In genomic region chr18:55097406-55098170, GRCh38 we compare ENCODE assay signal across 12 cellular contexts.
DNase-seq lines count a peak whose midpoint lies in the region; ATAC-seq lines count a peak whose summit lies in the region.
"Had no signal": no experiment of that assay in that cellular context is flagged by ENCODE, and none has a peak within 500 bp of the region (broad histone marks: within the 10 kb centered on the region; RNA-seq: fewer than 3 reads in every experiment).

No MANE protein-coding gene starts in this region.

- ATAC-seq in HG02759 (IDR thresholded peaks at IDR 0.05; ENCODE audit: unreplicated experiment) (no peak), HG03442 (IDR thresholded peaks at IDR 0.05; ENCODE audit: unreplicated experiment) (no peak)
- ATAC-seq: heart right ventricle had no signal

- H3K14ac ChIP-seq in trophoblast cell (ENCODE audit: low read length): peak overlapping the region; percentile 91

- no peaks in the 10 kb centered on the region for H3K79me2 ChIP-seq in GM23248 (ENCODE audit: insufficient read depth)
- H3K79me2 ChIP-seq in trophoblast cell (ENCODE audit: control insufficient read depth, insufficient read depth, low read length, poor library complexity): no peaks in the 10 kb centered on the region

- peak overlapping the region; percentile 94 for H2BK5ac ChIP-seq in trophoblast cell (ENCODE audit: low read depth, low read length, poor library complexity)

- peaks cover 15% of the 10 kb centered on the region; the same call in 1 of the 2 replicates for H3F3A ChIP-seq in GM23248 (ENCODE audit: insufficient read depth)

- DNase-seq in GM23248 (peak; percentile 55), NCI-H2227 (lab: John Stamatoyannopoulos, UW; ENCODE audit: unreplicated experiment) (peak; percentile 64), epithelial cell of prostate (ENCODE audit: low read depth, low spot score) (peak; percentile 40), trophoblast cell (no peak), NCI-H774 (lab: John Stamatoyannopoulos, UW) (no peak)
- no peak for DNase-seq in stimulated activated naive CD4-positive, alpha-beta T cell (lab: John Stamatoyannopoulos, UW)
- DNase-seq: heart right ventricle, NCI-H2081 treated with DMSO at 0.1 percent for 48 hours had no signal

- H4K8ac ChIP-seq in trophoblast cell (ENCODE audit: low read depth, low read length): peak overlapping the region; percentile 81

- H3K4me2 ChIP-seq in GM23248 (ENCODE audit: unreplicated experiment): peak overlapping the region; percentile 65
- H3K4me2 ChIP-seq in trophoblast cell (ENCODE audit: low read length): peak overlapping the region; percentile 13

- peak overlapping the region; percentile 93 for H4K91ac ChIP-seq in trophoblast cell (ENCODE audit: low read depth, low read length)

- peak overlapping the region; percentile 95 for H2BK120ac ChIP-seq in trophoblast cell (ENCODE audit: insufficient read depth, low read length, poor library complexity)

- H2AFZ ChIP-seq in GM23248: peak overlapping the region; percentile 54
- H2AFZ ChIP-seq in trophoblast cell (ENCODE audit: insufficient read depth, low read length, poor library complexity): no peak overlapping the region

- peak overlapping the region; percentile 86 for H3K18ac ChIP-seq in trophoblast cell (ENCODE audit: low read length)

- H3K27me3 ChIP-seq in GM23248 (replicated peaks; ENCODE audit: insufficient read depth) (no peaks in the 10 kb centered on the region), trophoblast cell (ENCODE audit: insufficient read depth, low read length) (no peaks in the 10 kb centered on the region)
- H3K27me3 ChIP-seq: heart right ventricle, uterus had no signal

- H2BK12ac ChIP-seq in trophoblast cell (ENCODE audit: low read length): peak overlapping the region; percentile 97

- no peaks in the 10 kb centered on the region for H4K20me1 ChIP-seq in GM23248 (ENCODE audit: insufficient read depth)

- H3K9me3 ChIP-seq in GM23248 (ENCODE audit: low read depth) (no peaks in the 10 kb centered on the region), trophoblast cell (ENCODE audit: insufficient read depth, low read depth, low read length) (no peaks in the 10 kb centered on the region)
- H3K9me3 ChIP-seq: HAP-1, heart right ventricle, uterus had no signal

- peak overlapping the region; percentile 77 for H3K4ac ChIP-seq in trophoblast cell (ENCODE audit: low read depth, low read length)

- H3K4me3 ChIP-seq in GM23248 (peak overlapping the region; percentile 50), trophoblast cell (ENCODE audit: low read depth, low read length) (no peak overlapping the region)
- H3K4me3 ChIP-seq: HAP-1, heart right ventricle, uterus had no signal

- H3K23ac ChIP-seq in trophoblast cell (ENCODE audit: low read length): no peak overlapping the region

- H3K4me1 ChIP-seq in GM23248 (ENCODE audit: insufficient read depth) (peaks cover 31% of the 10 kb centered on the region), trophoblast cell (ENCODE audit: control insufficient read depth in 1 of 2, insufficient read depth in 2 of 2, low read length in 2 of 2) (peaks cover 7 to 18% of the 10 kb centered on the region in 2 experiments)
- H3K4me1 ChIP-seq: HAP-1, uterus had no signal

- peak overlapping the region; percentile 44 for H2AK5ac ChIP-seq in trophoblast cell (ENCODE audit: low read length)

- H3K9ac ChIP-seq in GM23248 (no peak overlapping the region), trophoblast cell (ENCODE audit: low read length) (no peak overlapping the region)

- H3K79me1 ChIP-seq in trophoblast cell (ENCODE audit: low read length): peaks cover 21% of the 10 kb centered on the region

- in situ Hi-C loops in GM23248 (cut with MboI): no loop called here

- H4K12ac ChIP-seq in trophoblast cell (ENCODE audit: low read depth, low read length): no peak overlapping the region

- no peaks in the 10 kb centered on the region for H3K36me3 ChIP-seq in GM23248 (ENCODE audit: low read depth)
- H3K36me3 ChIP-seq in trophoblast cell (ENCODE audit: control insufficient read depth in 1 of 2, insufficient read depth in 2 of 2, low read length in 2 of 2): no peaks in the 10 kb centered on the region
- H3K36me3 ChIP-seq: HAP-1, heart right ventricle, uterus had no signal

- H3K9me2 ChIP-seq in GM23248 (ENCODE audit: insufficient read depth): no peaks in the 10 kb centered on the region

- no peak overlapping the region for H3K27ac ChIP-seq in GM23248
- no peak overlapping the region for H3K27ac ChIP-seq in epithelial cell of prostate
- H3K27ac ChIP-seq in trophoblast cell (ENCODE audit: low read depth, low read length): peak overlapping the region; percentile 94

- 7 to 9% methylated on average over 11 of the region's 11 CpGs for WGBS in GM23248 (ENCODE audit: low coverage in 1 of 2, low lambda C conversion rate in 2 of 2, missing lambda C conversion rate in 2 of 2), 2 experiments
- no CpG with 5 or more reads among the region's 11 CpGs for WGBS in trophoblast cell (ENCODE audit: extremely low coverage, insufficient coverage, insufficient read length)

Comparison
In these comparisons a context has a peak if more than half of its experiments do, and no peak if none do; other contexts are left out.
1. DNase-seq: peak in GM23248 (single experiment), NCI-H2227 (single experiment) and epithelial cell of prostate (single experiment); none in trophoblast cell (0 of 2), NCI-H774 (single experiment) and stimulated activated naive CD4-positive, alpha-beta T cell (0 of 6).